In genomic region chr9:105856020-105856419, GRCh38 we compare ENCODE assay signal across 22 cellular contexts.
"Had no signal": no experiment of that assay in that cellular context is flagged by ENCODE, and none has a peak within 500 bp of the region (broad histone marks: within the 10 kb centered on the region; RNA-seq: fewer than 3 reads in every experiment).

No MANE protein-coding gene starts in this region.

- H3K27ac ChIP-seq: SJSA1, SK-N-MC had no signal

- H3K27me3 ChIP-seq: MG63, SJSA1 had no signal

- H3K4me1 ChIP-seq: SJSA1 had no signal

- H3K4me3 ChIP-seq: MG63, SJSA1, SK-N-MC had no signal

- DNase-seq: IMR-90, Karpas-422, KG1, MG63, NCI-H1105, NCI-H1417, NCI-H1436 treated with DMSO at 0.1 percent for 48 hours, NCI-H1694, NCI-H187 treated with DMSO at 0.1 percent for 48 hours, NCI-H2029 treated with DMSO at 0.1 percent for 48 hours, NCI-H226, NCI-H510A, NCI-H524 treated with DMSO at 0.1 percent for 48 hours, NCI-H69, NCI-H774, Right ventricle myocardium superior, RPMI8226, SIG-M5, T-helper 1 cell had no signal

- ATAC-seq: HepG2 had no signal

- H3K9me3 ChIP-seq: MG63, SJSA1 had no signal

- H3K36me3 ChIP-seq: MG63, SJSA1 had no signal
